In the genomic region with DNA sequence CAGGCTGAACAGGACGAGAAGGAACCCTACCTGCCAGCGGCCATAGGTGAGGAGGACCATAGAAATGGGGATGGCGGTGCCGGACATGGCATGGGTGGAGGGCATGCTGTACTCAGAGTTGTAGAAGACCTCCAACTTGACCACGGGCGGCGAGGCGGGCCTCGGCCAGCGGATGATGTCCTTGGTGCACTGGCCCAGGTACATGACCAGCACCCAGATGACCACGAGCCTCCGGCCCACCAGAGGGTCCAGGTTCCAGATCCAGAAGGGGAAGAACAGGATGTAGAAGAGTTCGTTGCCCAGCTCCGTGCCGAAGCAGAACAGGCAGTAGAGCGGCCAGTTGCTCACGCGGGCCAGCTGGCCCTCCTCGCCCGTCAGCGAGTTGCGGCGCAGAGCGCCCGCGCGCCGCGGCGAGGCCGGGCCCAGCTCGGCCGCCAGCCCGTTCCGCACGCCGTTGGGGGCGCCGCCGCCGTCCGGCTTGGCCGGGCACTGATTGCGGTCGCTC, we compare ENCODE assay signal across 8 cellular contexts. TPM values are rescaled to one million over a fixed set of nuclear protein-coding genes. Genes with fewer than 3 reads are reported as not detected.
DNase-seq lines count a peak whose midpoint lies in the region; ATAC-seq and TF ChIP-seq lines count a peak whose summit lies in the region.

No MANE protein-coding gene starts in this region.

- ATAC-seq in HG02588 (IDR thresholded peaks at IDR 0.05; ENCODE audit: unreplicated experiment) (peak; percentile 31), omental fat pad (ENCODE audit: low FRiP score) (peak; percentile 82)

- DNase-seq in GM06990 (ENCODE audit: extremely low read depth, insufficient read length) (no peak), NCI-H1092 treated with DMSO at 0.1 percent for 48 hours (lab: John Stamatoyannopoulos, UW) (peak; percentile 62), cardiac septum (ENCODE audit: low spot score) (peak; percentile 79), omental fat pad (ENCODE audit: low spot score) (peak; percentile 34), NCI-H1048 (lab: John Stamatoyannopoulos, UW) (no peak)
- no peak for DNase-seq in activated naive CD8-positive, alpha-beta T cell treated with anti-CD3 and anti-CD28 coated beads for 36 hours

- H3K27ac Mint-ChIP-seq in activated naive CD8-positive, alpha-beta T cell treated with anti-CD3 and anti-CD28 coated beads for 36 hours, result peak overlapping the region; percentile 95

- H3K27me3 Mint-ChIP-seq in activated naive CD8-positive, alpha-beta T cell treated with anti-CD3 and anti-CD28 coated beads for 36 hours, result no peaks in the 10 kb centered on the region

- no peaks in the 10 kb centered on the region for H3K9me3 Mint-ChIP-seq in activated naive CD8-positive, alpha-beta T cell treated with anti-CD3 and anti-CD28 coated beads for 36 hours

- TF ChIP-seq CTCF in 22Rv1 (IDR thresholded peaks at IDR 0.05) (no peak), GM06990 (IDR thresholded peaks at IDR 0.05; ENCODE audit: insufficient read depth, low read length, poor library complexity, severe bottlenecking) (no peak), omental fat pad (IDR thresholded peaks at IDR 0.05) (no peak)

- H3K27ac ChIP-seq in 22Rv1, result peak overlapping the region; percentile 66

- peaks cover 28% of the 10 kb centered on the region for H3K4me1 Mint-ChIP-seq in activated naive CD8-positive, alpha-beta T cell treated with anti-CD3 and anti-CD28 coated beads for 36 hours

- no peaks in the 10 kb centered on the region for H3K27me3 ChIP-seq in GM06990 (replicated peaks; ENCODE audit: control insufficient read depth, insufficient read depth, low read length)

- peak overlapping the region; percentile 100 for H3K4me3 Mint-ChIP-seq in activated naive CD8-positive, alpha-beta T cell treated with anti-CD3 and anti-CD28 coated beads for 36 hours

- no peaks in the 10 kb centered on the region for H3K36me3 ChIP-seq in GM06990 (ENCODE audit: control insufficient read depth, insufficient read depth, low read length)

- intact Hi-C loops in cardiac septum (cut with DNase I), result no loop called here

- H3K4me3 ChIP-seq in GM06990 (replicated peaks; ENCODE audit: low read depth, low read length), result peak overlapping the region; percentile 94

- peaks cover 6% of the 10 kb centered on the region for H3K36me3 Mint-ChIP-seq in activated naive CD8-positive, alpha-beta T cell treated with anti-CD3 and anti-CD28 coated beads for 36 hours

RNA-seq across cellular contexts. Expression of gene SGPP1, which starts 0.6 kb away (rescaled TPM):
- 10 to 100 TPM; 11.0 to 11.6 TPM for total RNA-seq in activated naive CD8-positive, alpha-beta T cell treated with anti-CD3 and anti-CD28 coated beads for 36 hours
- 5.6 TPM for total RNA-seq in cardiac septum
- total RNA-seq in omental fat pad, result 10 to 100 TPM; 18.9 to 23.5 (median 21.1) TPM

Comparison
In these comparisons a context has a peak if more than half of its experiments do, and no peak if none do; other contexts are left out.
1. DNase-seq: peak in NCI-H1092 treated with DMSO at 0.1 percent for 48 hours (single experiment), cardiac septum (single experiment) and omental fat pad (single experiment); none in GM06990 (single experiment), activated naive CD8-positive, alpha-beta T cell treated with anti-CD3 and anti-CD28 coated beads for 36 hours (single experiment) and NCI-H1048 (single experiment).